Comparison of ENCODE assay signal across 8 cellular contexts in genomic region chr16:4537376-4538066, GRCh38. TPM values are rescaled to one million over a fixed set of nuclear protein-coding genes. Genes with fewer than 3 reads are reported as not detected.
DNase-seq lines count a peak whose midpoint lies in the region; ATAC-seq and TF ChIP-seq lines count a peak whose summit lies in the region.

No MANE protein-coding gene starts in this region.

- TF ChIP-seq CTCF in spleen (IDR thresholded peaks at IDR 0.05 in 8 of 11, conservative IDR thresholded peaks at IDR 0.05 in 3 of 11): no peak

- no peak for DNase-seq in activated T-cell treated with anti-CD3 and anti-CD28 coated beads, Interleukin-2, amount 50 U/mL, for 4 hours
- no peak for DNase-seq in activated T-cell treated with anti-CD3 and anti-CD28 coated beads, Interleukin-2, amount 50 U/mL, for 1 hour
- peak; percentile 87 for DNase-seq in spleen
- DNase-seq in NCI-H1436 treated with DMSO at 0.1 percent for 48 hours (lab: John Stamatoyannopoulos, UW): no peak
- no peak for DNase-seq in NCI-H446 (lab: John Stamatoyannopoulos, UW)

- peaks cover 0 to 4% (median under 1%) of the 10 kb centered on the region in 6 donors for H3K36me3 ChIP-seq in spleen

- peak in 1 of 2 donors; percentile 4 for ATAC-seq in activated T-cell treated with anti-CD3 and anti-CD28 coated beads, Interleukin-2, amount 50 U/mL, for 4 hours
- ATAC-seq in HG03039 (IDR thresholded peaks at IDR 0.05; ENCODE audit: unreplicated experiment): no peak

- peak overlapping the region; percentile 82 for H3K4me3 Mint-ChIP-seq in activated T-cell treated with anti-CD3 and anti-CD28 coated beads, Interleukin-2, amount 50 U/mL, for 4 hours

- no peaks in the 10 kb centered on the region for H3K36me3 Mint-ChIP-seq in activated T-cell treated with anti-CD3 and anti-CD28 coated beads, Interleukin-2, amount 50 U/mL, for 4 hours (ENCODE audit: insufficient read depth)

- H3K4me1 ChIP-seq in spleen: peaks cover 0 to 45% (median 19%) of the 10 kb centered on the region in 6 donors

- 30 to 41% (median 34%) methylated on average over 25 to 44 of the region's 44 CpGs for WGBS in spleen, 5 donors

- intact Hi-C loops in spleen (cut with DNase I; ENCODE audit: low total_unique reads): no loop called here

- H3K9me3 Mint-ChIP-seq in activated T-cell treated with anti-CD3 and anti-CD28 coated beads, Interleukin-2, amount 50 U/mL, for 4 hours: peaks cover 6% of the 10 kb centered on the region

- H3K9me3 ChIP-seq in iPS-18c (ENCODE audit: control insufficient read depth, insufficient read depth, low read length) (peaks cover 6% of the 10 kb centered on the region), spleen (peaks cover 0 to 17% (median 8%) of the 10 kb centered on the region in 8 donors)

- peaks cover 0 to 11% (median 0%) of the 10 kb centered on the region in 7 donors for H3K27me3 ChIP-seq in spleen (replicated peaks in 1 of 7)

- peak overlapping the region; percentile 88 for H3K4me3 ChIP-seq in iPS-18c (ENCODE audit: insufficient read depth, low read depth, low read length)
- peak overlapping the region; percentile 61 to 93 (median 71) for H3K4me3 ChIP-seq in spleen

- no peaks in the 10 kb centered on the region for H3K27me3 Mint-ChIP-seq in activated T-cell treated with anti-CD3 and anti-CD28 coated beads, Interleukin-2, amount 50 U/mL, for 4 hours (ENCODE audit: low read depth)

- H3K4me1 Mint-ChIP-seq in activated T-cell treated with anti-CD3 and anti-CD28 coated beads, Interleukin-2, amount 50 U/mL, for 4 hours (ENCODE audit: low read depth): peaks cover 39% of the 10 kb centered on the region

- no peak for TF ChIP-seq POLR2A in spleen (IDR thresholded peaks at IDR 0.05)

- H3K27ac ChIP-seq in angular gyrus (ENCODE audit: low read depth, low read length) (peak overlapping the region; percentile 99), spleen (peak overlapping the region; percentile 76 to 97 (median 86))

RNA-seq across cellular contexts. Expression of gene CDIP1, which starts 1.1 kb away (rescaled TPM):
- total RNA-seq in activated T-cell treated with anti-CD3 and anti-CD28 coated beads, Interleukin-2, amount 50 U/mL, for 4 hours: 10 to 100 TPM; 33.2 to 41.6 (median 39.7) TPM
- 10 to 100 TPM; 17.8 to 26.9 (median 21.8) TPM for total RNA-seq in spleen
- polyA plus RNA-seq in spleen: 10 to 100 TPM in 2 of 3 donors, 1 to 10 TPM in 1; 9.6 to 13.8 (median 12.1) TPM

RNA-seq across cellular contexts. Expression of gene C16orf96, which starts 18.6 kb away (rescaled TPM):
- total RNA-seq in activated T-cell treated with anti-CD3 and anti-CD28 coated beads, Interleukin-2, amount 50 U/mL, for 4 hours: under 1 TPM in 2 of 3 donors, not detected in 1; 0.05 to 0.10 TPM
- under 1 TPM; 0.17 to 0.33 (median 0.23) TPM for total RNA-seq in spleen
- polyA plus RNA-seq in spleen: under 1 TPM; 0.06 to 0.07 (median 0.06) TPM
